In the genomic region with DNA sequence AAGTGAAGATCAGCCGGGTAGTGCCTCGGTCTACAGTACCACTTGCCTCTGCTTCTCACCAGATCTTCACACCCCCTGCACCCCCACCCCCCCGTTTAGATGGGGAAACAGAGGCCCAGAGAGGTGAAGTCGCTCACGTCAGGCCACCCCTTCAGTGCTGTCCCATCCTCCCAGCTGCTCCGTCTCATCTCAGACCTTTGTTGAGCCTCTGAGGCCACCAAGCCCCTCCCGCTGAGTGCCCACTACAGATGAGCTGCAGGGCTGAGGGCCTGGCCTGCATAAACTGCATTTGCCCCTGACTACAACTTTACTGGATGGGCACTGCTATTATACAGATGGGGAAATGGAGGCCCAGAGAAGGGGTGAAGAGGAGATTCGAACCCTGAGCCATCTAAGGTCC, we compare ENCODE assay signal across 31 cellular contexts. TPM values are rescaled to one million over a fixed set of nuclear protein-coding genes. Genes with fewer than 3 reads are reported as not detected.
"Had no signal": no experiment of that assay in that cellular context is flagged by ENCODE, and none has a peak within 500 bp of the region (broad histone marks: within the 10 kb centered on the region; RNA-seq: fewer than 3 reads in every experiment).

No MANE protein-coding gene starts in this region.

- ATAC-seq: naive thymus-derived CD8-positive, alpha-beta T cell; natural killer cell treated with Interleukin-12 subunit alpha and Interleukin-12 subunit beta and Interleukin-15 and Interleukin-18, amount 100 ng/mL, for 72 hours; psoas muscle; right cardiac atrium; right lobe of liver; stimulated activated memory B cell treated with anti-CD40 and anti-IgM and Interleukin-4, amounts not matched to agents 10 μg/mL and 1 μg/mL and 100 μg/mL, for 72 hours; stimulated activated naive CD8-positive, alpha-beta T cell treated with anti-CD3 and anti-CD28 coated beads, Interleukin-15, amount 100 ng/mL, for 72 hours; stimulated activated naive CD8-positive, alpha-beta T cell treated with anti-CD3 and anti-CD28 coated beads, Interleukin-15, Interleukin-2, amounts not matched to agents 100 U/mL and 50 U/mL, for 24 hours; upper lobe of right lung had no signal

- H3K27ac ChIP-seq: neutrophil, ovary, parathyroid adenoma, psoas muscle, right lobe of liver, sigmoid colon, suprapubic skin, testis, tibial artery, transverse colon, upper lobe of right lung, uterus had no signal

- H3K36me3 ChIP-seq: neutrophil, ovary, right lobe of liver, sigmoid colon, suprapubic skin, tibial artery, transverse colon, upper lobe of right lung, uterus had no signal

- H3K27me3 ChIP-seq: neutrophil, ovary, right lobe of liver, sigmoid colon, suprapubic skin, testis, tibial artery, transverse colon, upper lobe of right lung, uterus had no signal

- H3K27ac Mint-ChIP-seq: natural killer cell treated with Interleukin-12 subunit alpha and Interleukin-12 subunit beta and Interleukin-15 and Interleukin-18, amount 100 ng/mL, for 72 hours; nephron progenitor cell; stimulated activated memory B cell treated with anti-CD40 and anti-IgM and Interleukin-4, amounts not matched to agents 10 μg/mL and 1 μg/mL and 100 μg/mL, for 72 hours; type B pancreatic cell had no signal

- H3K9me3 ChIP-seq: neutrophil, ovary, psoas muscle, right lobe of liver, sigmoid colon, suprapubic skin, testis, tibial artery, transverse colon, upper lobe of right lung, uterus had no signal

- H3K4me1 ChIP-seq: parathyroid adenoma, right lobe of liver, testis, tibial artery, uterus had no signal

- H3K27me3 Mint-ChIP-seq: progenitor cell of endocrine pancreas, type B pancreatic cell had no signal

- H3K36me3 Mint-ChIP-seq: naive thymus-derived CD8-positive, alpha-beta T cell; natural killer cell treated with Interleukin-12 subunit alpha and Interleukin-12 subunit beta and Interleukin-15 and Interleukin-18, amount 100 ng/mL, for 72 hours; type B pancreatic cell had no signal

- H3K4me3 ChIP-seq: ovary, psoas muscle, right lobe of liver, sigmoid colon, suprapubic skin, testis, tibial artery, transverse colon, upper lobe of right lung, uterus had no signal

- H3K4me1 Mint-ChIP-seq: neural crest cell; stimulated activated naive CD8-positive, alpha-beta T cell treated with anti-CD3 and anti-CD28 coated beads, Interleukin-15, amount 100 ng/mL, for 72 hours had no signal

- H3K9me3 Mint-ChIP-seq: naive thymus-derived CD8-positive, alpha-beta T cell; natural killer cell treated with Interleukin-12 subunit alpha and Interleukin-12 subunit beta and Interleukin-15 and Interleukin-18, amount 100 ng/mL, for 72 hours; nephron progenitor cell; neural crest cell; stimulated activated memory B cell treated with anti-CD40 and anti-IgM and Interleukin-4, amounts not matched to agents 10 μg/mL and 1 μg/mL and 100 μg/mL, for 72 hours; stimulated activated naive CD8-positive, alpha-beta T cell treated with anti-CD3 and anti-CD28 coated beads, Interleukin-15, amount 100 ng/mL, for 72 hours; type B pancreatic cell had no signal

- H3K4me3 Mint-ChIP-seq: naive thymus-derived CD8-positive, alpha-beta T cell; natural killer cell treated with Interleukin-12 subunit alpha and Interleukin-12 subunit beta and Interleukin-15 and Interleukin-18, amount 100 ng/mL, for 72 hours; nephron progenitor cell; neural crest cell; stimulated activated memory B cell treated with anti-CD40 and anti-IgM and Interleukin-4, amounts not matched to agents 10 μg/mL and 1 μg/mL and 100 μg/mL, for 72 hours; stimulated activated naive CD8-positive, alpha-beta T cell treated with anti-CD3 and anti-CD28 coated beads, Interleukin-15, amount 100 ng/mL, for 72 hours; type B pancreatic cell had no signal

- DNase-seq: nephron progenitor cell; nucleus accumbens; ovary; right lobe of liver; sigmoid colon; small intestine; stimulated activated CD4-positive, alpha-beta T cell treated with anti-CD3 and anti-CD28 coated beads, Interleukin-12 subunit alpha, Interleukin-12 subunit beta, amount 100 ng/mL, for 4 hours; stimulated activated CD4-positive, alpha-beta T cell treated with anti-CD3 and anti-CD28 coated beads, Interleukin-1b, Interleukin-23, amount 100 ng/mL, for 48 hours; stimulated activated CD4-positive, alpha-beta T cell treated with anti-CD3 and anti-CD28 coated beads, Interleukin-4, amount 100 ng/mL, for 1 hour; stimulated activated CD4-positive, alpha-beta T cell treated with anti-CD3 and anti-CD28 coated beads, Interleukin-4, amount 100 ng/mL, for 4 hours; stimulated activated CD8-positive, alpha-beta memory T cell treated with anti-CD3 and anti-CD28 coated beads, Interleukin-4, amount 100 ng/mL, for 48 hours; stimulated activated naive CD4-positive, alpha-beta T cell; stimulated activated naive CD8-positive, alpha-beta T cell treated with anti-CD3 and anti-CD28 coated beads, Interleukin-15, amount 100 ng/mL, for 72 hours; stimulated activated naive CD8-positive, alpha-beta T cell treated with anti-CD3 and anti-CD28 coated beads, Interleukin-15, Interleukin-2, amounts not matched to agents 100 U/mL and 50 U/mL, for 24 hours; substantia nigra; testis; tibial artery; transverse colon; upper lobe of right lung; uterus had no signal

RNA-seq across cellular contexts. Expression of gene ADAMTS7, which starts 35.8 kb away (rescaled TPM):
- polyA plus RNA-seq: naive thymus-derived CD8-positive, alpha-beta T cell had no signal
